ENCODE assay signal across 8 cellular contexts in the genomic region with DNA sequence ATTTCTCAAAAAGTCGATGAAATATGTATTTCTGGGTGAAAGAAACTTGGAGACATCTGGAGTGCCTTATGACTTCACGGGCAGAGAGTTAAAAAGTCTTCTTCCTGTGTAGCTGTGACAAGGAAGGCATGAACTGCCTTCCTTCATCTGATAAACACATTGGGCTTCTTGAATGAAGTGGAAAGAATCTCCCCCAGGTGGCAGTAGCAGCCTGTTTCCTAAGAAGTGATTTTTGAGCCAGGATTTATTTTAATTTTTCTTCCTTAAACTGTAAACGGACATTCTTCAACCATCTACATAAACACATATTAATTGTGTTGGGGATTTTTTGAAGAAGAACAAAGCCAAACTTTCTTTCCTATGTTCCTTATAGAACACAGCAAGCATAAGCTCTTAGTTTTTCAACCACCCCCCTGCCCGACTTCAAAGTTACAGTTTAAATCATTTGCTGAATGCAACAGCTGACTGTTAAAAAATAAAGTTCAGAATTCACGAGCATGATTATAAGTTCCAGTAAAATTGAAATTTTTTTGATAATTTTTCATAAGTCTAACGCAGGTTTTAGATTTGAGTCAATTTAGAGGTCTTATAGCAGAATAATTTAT. TPM values are rescaled to one million over a fixed set of nuclear protein-coding genes. Genes with fewer than 3 reads are reported as not detected.
DNase-seq lines count a peak whose midpoint lies in the region; ATAC-seq and TF ChIP-seq lines count a peak whose summit lies in the region.

No MANE protein-coding gene starts in this region.

- H3K9me3 Mint-ChIP-seq in CD8-positive, alpha-beta T cell, result no peaks in the 10 kb centered on the region
- no peaks in the 10 kb centered on the region for H3K9me3 Mint-ChIP-seq in MCF 10A (ENCODE audit: unreplicated experiment)

- H3K27ac ChIP-seq in CD8-positive, alpha-beta T cell (ENCODE audit: low read depth, low read length), result no peak overlapping the region
- H3K27ac ChIP-seq in right lobe of liver (no peak overlapping the region), vagina (no peak overlapping the region)

- no peaks in the 10 kb centered on the region for H3K4me1 Mint-ChIP-seq in CD8-positive, alpha-beta T cell (ENCODE audit: low read depth)
- peaks cover 12% of the 10 kb centered on the region for H3K4me1 Mint-ChIP-seq in MCF 10A (ENCODE audit: insufficient read depth, unreplicated experiment)

- TF ChIP-seq POLR2A in right lobe of liver (IDR thresholded peaks at IDR 0.05) (no peak), vagina (IDR thresholded peaks at IDR 0.05) (no peak)

- BruUV-seq in MCF 10A (replicated peaks; lab: Mats Ljungman, UMichigan), result no TSS peak

- no peak overlapping the region for H3K27ac Mint-ChIP-seq in CD8-positive, alpha-beta T cell
- no peak overlapping the region for H3K27ac Mint-ChIP-seq in MCF 10A (ENCODE audit: low read depth, unreplicated experiment)

- no peaks in the 10 kb centered on the region for H3K9me3 ChIP-seq in CD8-positive, alpha-beta T cell (ENCODE audit: low read length)
- H3K9me3 ChIP-seq in right lobe of liver (no peaks in the 10 kb centered on the region), vagina (no peaks in the 10 kb centered on the region)

- H3K4me3 ChIP-seq in CD8-positive, alpha-beta T cell (ENCODE audit: low read depth, low read length), result no peak overlapping the region
- H3K4me3 ChIP-seq in right lobe of liver (no peak overlapping the region), vagina (no peak overlapping the region)

- peak; percentile 27 for TF ChIP-seq CTCF in CD8-positive, alpha-beta T cell (IDR thresholded peaks at IDR 0.05)
- TF ChIP-seq CTCF in GM13977 (IDR thresholded peaks at IDR 0.05; ENCODE audit: extremely low read depth, insufficient read depth, missing control alignments) (peak; percentile 61), MCF 10A (IDR thresholded peaks at IDR 0.05; ENCODE audit: unreplicated experiment) (peak; percentile 74), right lobe of liver (IDR thresholded peaks at IDR 0.05) (peak; percentile 41 to 62 (median 56)), vagina (IDR thresholded peaks at IDR 0.05) (peak; percentile 24 to 53 (median 48))

- WGBS in right lobe of liver (ENCODE audit: insufficient coverage, low coverage, low lambda C conversion rate, missing lambda C conversion rate), result 25% methylated on average over 6 of the region's 6 CpGs

- intact Hi-C loops in CD8-positive, alpha-beta T cell (cut with DNase I, micrococcal nuclease), result loop anchor here in 1 of 2 experiments (5.0 to 10.0 kb wide), 2 partner anchors 1368 to 1545 kb away; no protein-coding TSS in a partner anchor
- intact Hi-C loops in MCF 10A (cut with micrococcal nuclease), result loop anchor here (1.0 to 5.0 kb wide), 6 partner anchors 103 to 1148 kb away; no protein-coding TSS in a partner anchor
- intact Hi-C loops in right lobe of liver (cut with DNase I), result no loop called here
- intact Hi-C loops in vagina (cut with DNase I), result no loop called here

- H3K27me3 ChIP-seq in CD8-positive, alpha-beta T cell (ENCODE audit: insufficient read depth, low read length), result no peaks in the 10 kb centered on the region
- H3K27me3 ChIP-seq in right lobe of liver (peaks cover 0 to 2% of the 10 kb centered on the region in 2 donors), vagina (no peaks in the 10 kb centered on the region)

- POLR2A ChIA-PET in CD8-positive, alpha-beta T cell (lab: Charles Lee), result no interaction called here
- POLR2A ChIA-PET in MCF 10A (lab: Yijun Ruan, JAX), result interaction anchor here (1.0 kb wide), 1 partner anchor 439 kb away, joined by 3 read pairs; no protein-coding TSS in a partner anchor

- no peak for ATAC-seq in CD8-positive, alpha-beta T cell
- ATAC-seq in HG03095 (IDR thresholded peaks at IDR 0.05; ENCODE audit: unreplicated experiment) (peak; percentile 56), right lobe of liver (peak; percentile 49 to 65 (median 61)), GM19023 (IDR thresholded peaks at IDR 0.05; ENCODE audit: unreplicated experiment) (no peak)

- H3K36me3 ChIP-seq in CD8-positive, alpha-beta T cell (ENCODE audit: insufficient read depth, low read length), result no peaks in the 10 kb centered on the region
- H3K36me3 ChIP-seq in right lobe of liver (no peaks in the 10 kb centered on the region), vagina (no peaks in the 10 kb centered on the region)

- CTCF ChIA-PET in CD8-positive, alpha-beta T cell (lab: Charles Lee), result interaction anchor here (1.2 kb wide), 1 partner anchor 10 kb away, joined by 5 read pairs; no protein-coding TSS in a partner anchor
- CTCF ChIA-PET in MCF 10A (lab: Yijun Ruan, JAX), result interaction anchor here (0.6 to 8.0 kb wide), 31 partner anchors 8 to 1168 kb away, joined by 3 to 95 read pairs (median 4); no protein-coding TSS in a partner anchor

- no peak for DNase-seq in CD8-positive, alpha-beta T cell
- DNase-seq in GM13977 (ENCODE audit: low spot score), result peak; percentile 15
- DNase-seq in NCI-H82 treated with DMSO at 0.1 percent for 48 hours (lab: John Stamatoyannopoulos, UW; ENCODE audit: unreplicated experiment), result peak; percentile 19
- DNase-seq in MCF 10A (ENCODE audit: unreplicated experiment), result peak; percentile 70
- DNase-seq in right lobe of liver, result no peak
- no peak for DNase-seq in vagina (ENCODE audit: extremely low spot score in 2 of 2)

- no peak overlapping the region for H3K4me3 Mint-ChIP-seq in CD8-positive, alpha-beta T cell
- H3K4me3 Mint-ChIP-seq in MCF 10A (ENCODE audit: unreplicated experiment), result no peak overlapping the region

- peaks cover 14% of the 10 kb centered on the region for H3K27me3 Mint-ChIP-seq in CD8-positive, alpha-beta T cell (ENCODE audit: low read depth)
- no peaks in the 10 kb centered on the region for H3K27me3 Mint-ChIP-seq in MCF 10A (ENCODE audit: insufficient read depth, unreplicated experiment)

- H3K36me3 Mint-ChIP-seq in CD8-positive, alpha-beta T cell, result no peaks in the 10 kb centered on the region
- H3K36me3 Mint-ChIP-seq in MCF 10A (ENCODE audit: insufficient read depth, unreplicated experiment), result no peaks in the 10 kb centered on the region

- in situ Hi-C loops in GM13977 (cut with MboI; ENCODE audit: low pct_unique_long_range_greater_than_20kb, low sequenced_read_pairs, unreplicated experiment), result no loop called here

- no peaks in the 10 kb centered on the region for H3K4me1 ChIP-seq in CD8-positive, alpha-beta T cell (ENCODE audit: insufficient read depth, low read length)
- H3K4me1 ChIP-seq in right lobe of liver (no peaks in the 10 kb centered on the region), vagina (no peaks in the 10 kb centered on the region)

RNA-seq across cellular contexts. Expression of a gene that starts 1.0 kb away (rescaled TPM):
- total RNA-seq in CD8-positive, alpha-beta T cell, result not detected
- total RNA-seq in MCF 10A (2022), result not detected in 2 replicates
- total RNA-seq in right lobe of liver, result not detected
- not detected for total RNA-seq in vagina

RNA-seq across cellular contexts. Expression of a gene that starts 53.2 kb away (rescaled TPM):
- 10 to 100 TPM; 69.3 to 79.2 TPM for total RNA-seq in CD8-positive, alpha-beta T cell
- total RNA-seq in MCF 10A (2022) (103 and 126 TPM in 2 replicates), right lobe of liver (10 to 100 TPM; 15.0 to 21.2 (median 16.7) TPM), vagina (19.4 TPM)

RNA-seq across cellular contexts. Expression of a gene that starts 53.5 kb away (rescaled TPM):
- total RNA-seq in CD8-positive, alpha-beta T cell, result 10 to 100 TPM; 17.4 to 20.4 TPM
- total RNA-seq in MCF 10A (2022) (27.8 and 33.2 TPM in 2 replicates), right lobe of liver (10 to 100 TPM; 15.1 to 20.1 (median 16.8) TPM), vagina (36.1 TPM)

Comparison
In these comparisons a context has a peak if more than half of its experiments do, and no peak if none do; other contexts are left out.
1. ATAC-seq: peak in HG03095 (single experiment) and right lobe of liver (4 of 4); none in CD8-positive, alpha-beta T cell (single experiment) and GM19023 (single experiment).
2. DNase-seq: peak in GM13977 (single experiment), NCI-H82 treated with DMSO at 0.1 percent for 48 hours (single experiment) and MCF 10A (single experiment); none in CD8-positive, alpha-beta T cell (0 of 7), right lobe of liver (0 of 3) and vagina (0 of 2).
3. Peak in every context shown above with its lines, with median percentiles within 50 percentile points of each other: CTCF ChIP-seq.